In genomic region chr18:67515987-67516431, GRCh38 we compare ENCODE assay signal across 8 cellular contexts. TPM values are rescaled to one million over a fixed set of nuclear protein-coding genes. Genes with fewer than 3 reads are reported as not detected.
DNase-seq lines count a peak whose midpoint lies in the region; ATAC-seq and TF ChIP-seq lines count a peak whose summit lies in the region.

No MANE protein-coding gene starts in this region.

- in situ Hi-C loops in SK-MEL-5 (cut with HindIII; ENCODE audit: low pct_unique_long_range_greater_than_20kb, low sequenced_read_pairs), result no loop called here

- peak; percentile 30 for ATAC-seq in GM21786 (IDR thresholded peaks at IDR 0.05; ENCODE audit: unreplicated experiment)
- ATAC-seq in Right ventricle myocardium inferior, result peak; percentile 69
- peak; percentile 72 for ATAC-seq in omental fat pad (ENCODE audit: low FRiP score)

- intact Hi-C loops in Right ventricle myocardium inferior (cut with DNase I) (loop anchor here (2.0 kb wide), 1 partner anchor 1145 kb away; no protein-coding TSS in a partner anchor), thyroid gland (cut with DNase I) (no loop called here)

- H3K4me1 ChIP-seq in KMS-11 (ENCODE audit: low read depth, poor library complexity, severe bottlenecking) (peaks cover 5% of the 10 kb centered on the region), thyroid gland (peaks cover 4 to 6% of the 10 kb centered on the region in 2 donors)

- TF ChIP-seq POLR2A in thyroid gland (IDR thresholded peaks at IDR 0.05), result peak in 1 of 2 donors; percentile 4

- H3K36me3 ChIP-seq in KMS-11 (ENCODE audit: insufficient read depth), result no peaks in the 10 kb centered on the region
- no peaks in the 10 kb centered on the region for H3K36me3 ChIP-seq in thyroid gland

- H3K4me2 ChIP-seq in KMS-11, result peak overlapping the region; percentile 73

- DNase-seq in DMS79 treated with DMSO at 0.1 percent for 48 hours (lab: John Stamatoyannopoulos, UW) (peak; percentile 85), SK-MEL-5 (ENCODE audit: low read depth, low spot score) (peak; percentile 76), Right ventricle myocardium inferior (ENCODE audit: missing footprints) (peak; percentile 88), omental fat pad (ENCODE audit: low spot score) (peak; percentile 40), thyroid gland (peak; percentile 91 to 96)
- DNase-seq in activated naive CD8-positive, alpha-beta T cell treated with anti-CD3 and anti-CD28 coated beads, Interleukin-2, amount 50 U/mL, for 16 hours (ENCODE audit: low read depth, low spot score), result peak; percentile 11

- peak; percentile 73 for TF ChIP-seq CTCF in KMS-11 (conservative IDR thresholded peaks at IDR 0.05; ENCODE audit: low read depth, low read length)
- TF ChIP-seq CTCF in omental fat pad (IDR thresholded peaks at IDR 0.05), result peak in 1 of 3 donors; percentile 19
- peak; percentile 36 to 86 (median 74) for TF ChIP-seq CTCF in thyroid gland (IDR thresholded peaks at IDR 0.05)

- H3K79me2 ChIP-seq in KMS-11 (ENCODE audit: insufficient read depth, low read depth), result no peaks in the 10 kb centered on the region

- H4K20me1 ChIP-seq in KMS-11 (ENCODE audit: insufficient read depth), result no peaks in the 10 kb centered on the region

- no peaks in the 10 kb centered on the region for H3K9me3 ChIP-seq in thyroid gland

- H3K27ac ChIP-seq in KMS-11 (no peak overlapping the region), thyroid gland (peak overlapping the region; percentile 64 to 85 (median 84))

- WGBS in thyroid gland, 2 donors, result 0 to 1% methylated on average over 18 to 33 of the region's 37 CpGs

- H3K9ac ChIP-seq in KMS-11, result peak overlapping the region; percentile 59; the same call in 1 of the 2 replicates

- H3K27me3 ChIP-seq in KMS-11 (ENCODE audit: insufficient read depth, low read depth) (no peaks in the 10 kb centered on the region), thyroid gland (no peaks in the 10 kb centered on the region)

- peak overlapping the region; percentile 98 for H2AFZ ChIP-seq in KMS-11 (ENCODE audit: low read depth)

- no peak overlapping the region for H3K4me3 ChIP-seq in KMS-11 (IDR thresholded peaks at IDR 0.05; ENCODE audit: insufficient read depth, low read depth, low read length)
- H3K4me3 ChIP-seq in thyroid gland (replicated peaks in 1 of 3), result peak overlapping the region; percentile 71 to 81 (median 77)

RNA-seq across cellular contexts. Expression of gene DSEL, which starts 0.5 kb away (rescaled TPM):
- total RNA-seq in SK-MEL-5 (2014; rRNA removed; shearing (Covaris generic)), result 1.4 and 2.1 TPM in 2 replicates
- polyA plus RNA-seq in SK-MEL-5 (2015; cell fraction: cytosol; rRNA removed), result 0.50 and 0.68 TPM in 2 replicates
- 0.38 and 0.42 TPM in 2 replicates for polyA plus RNA-seq in SK-MEL-5 (2015; cell fraction: nucleus; rRNA removed)
- 2.1 TPM for total RNA-seq in Right ventricle myocardium inferior
- total RNA-seq in omental fat pad, result 10 to 100 TPM; 13.1 to 28.7 (median 22.4) TPM
- 1 to 10 TPM; 5.7 to 8.2 (median 7.5) TPM for total RNA-seq in thyroid gland

Comparison
In these comparisons a context has a peak if more than half of its experiments do, and no peak if none do; other contexts are left out.
1. DNase-seq: peak in every context shown above with its lines; median percentile 94 in thyroid gland; 88 in Right ventricle myocardium inferior; 85 in DMS79 treated with DMSO at 0.1 percent for 48 hours; 76 in SK-MEL-5; 40 in omental fat pad; 11 in activated naive CD8-positive, alpha-beta T cell treated with anti-CD3 and anti-CD28 coated beads, Interleukin-2, amount 50 U/mL, for 16 hours.